ENCODE assay signal across 1 cellular context in genomic region chr11:12223771-12224536, GRCh38.
TF ChIP-seq lines count a peak whose summit lies in the region.

No MANE protein-coding gene starts in this region.

TF ChIP-seq in liver, 16 proteins besides CTCF, POLR2A, EP300 and RAD21 (continued from another document):
- TF ChIP-seq ZBTB33 (IDR thresholded peaks at IDR 0.05) (no peak), MAX (IDR thresholded peaks at IDR 0.05) (no peak), SP1 (IDR thresholded peaks at IDR 0.05) (no peak), YY1 (IDR thresholded peaks at IDR 0.05) (no peak), GABPA (IDR thresholded peaks at IDR 0.05 in 1 of 2, conservative IDR thresholded peaks at IDR 0.05 in 1 of 2) (no peak), RXRA (IDR thresholded peaks at IDR 0.05) (no peak), HNF4G (IDR thresholded peaks at IDR 0.05) (no peak), EGR1 (IDR thresholded peaks at IDR 0.05; ENCODE audit: low read depth in 2 of 2) (no peak)
TF ChIP-seq in liver: peak in this region for 0.
